13 cellular contexts compared by ENCODE assay signal in the genomic region with DNA sequence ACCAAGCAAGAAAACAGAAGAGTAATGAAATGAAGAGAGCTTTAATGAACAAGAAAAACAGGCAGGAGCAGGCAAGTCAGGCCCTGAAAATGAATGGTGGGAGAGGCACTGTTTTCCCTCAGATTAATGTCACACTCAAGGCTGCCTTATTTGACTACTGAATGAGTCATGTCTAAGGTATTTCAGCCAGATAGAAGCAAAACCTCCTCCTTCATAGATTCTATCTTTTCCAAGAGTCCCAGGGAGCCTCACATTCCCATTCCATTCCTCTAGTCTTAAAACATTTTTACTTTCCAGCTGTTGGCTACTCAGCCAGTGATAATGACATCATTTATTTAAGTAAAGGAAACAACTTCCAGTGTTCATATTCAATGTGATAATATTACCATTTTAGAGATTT.
DNase-seq lines count a peak whose midpoint lies in the region; ATAC-seq, FAIRE-seq and TF ChIP-seq lines count a peak whose summit lies in the region.
"Had no signal": no experiment of that assay in that cellular context is flagged by ENCODE, and none has a peak within 500 bp of the region (broad histone marks: within the 10 kb centered on the region; RNA-seq: fewer than 3 reads in every experiment).

No MANE protein-coding gene starts in this region.

- H3K4me1 ChIP-seq in SJCRH30, result peaks cover 37% of the 10 kb centered on the region
- peaks cover 18% of the 10 kb centered on the region for H3K4me1 ChIP-seq in foreskin keratinocyte

- no peak for TF ChIP-seq POLR2A in H54 (IDR thresholded peaks at IDR 0.05; ENCODE audit: low read depth, low read length)

- ATAC-seq in foreskin keratinocyte (peak; percentile 85), HG03175 (IDR thresholded peaks at IDR 0.05; ENCODE audit: unreplicated experiment) (no peak), HG03442 (IDR thresholded peaks at IDR 0.05; ENCODE audit: unreplicated experiment) (no peak)
- no peak for ATAC-seq in activated T-helper 17 cell treated with anti-CD3 and anti-CD28 coated beads, Interleukin-2, amount 50 U/mL, for 72 hours (replicated peaks)
- ATAC-seq: activated CD8-positive, alpha-beta T cell treated with anti-CD3 and anti-CD28 coated beads for 36 hours had no signal

- H3K4me3 ChIP-seq in SJCRH30, result no peak overlapping the region
- H3K4me3 ChIP-seq: ovary had no signal

- no peaks in the 10 kb centered on the region for H3K36me3 ChIP-seq in SJCRH30
- H3K36me3 ChIP-seq: ovary had no signal

- H3K27ac ChIP-seq in SJCRH30 (peak overlapping the region; percentile 61), foreskin keratinocyte (peak overlapping the region; percentile 45)
- H3K27ac ChIP-seq: ovary had no signal

- peak; percentile 40 for DNase-seq in H54 (ENCODE audit: insufficient read length, low spot score)
- peak; percentile 70 to 91 for DNase-seq in SJCRH30
- DNase-seq in foreskin keratinocyte, result peak; percentile 90 to 93
- peak; percentile 92 for DNase-seq in renal cortical epithelial cell (ENCODE audit: low read depth)
- DNase-seq in D721Med (ENCODE audit: insufficient read length, low spot score), result no peak
- DNase-seq: activated CD8-positive, alpha-beta T cell treated with anti-CD3 and anti-CD28 coated beads for 36 hours; effector memory CD4-positive, alpha-beta T cell; NCI-H526; ovary had no signal

- TF ChIP-seq CTCF in foreskin keratinocyte (conservative IDR thresholded peaks at IDR 0.05) (no peak), D721Med (IDR thresholded peaks at IDR 0.05; ENCODE audit: insufficient read depth, missing control alignments) (no peak)

- H3K9me3 Mint-ChIP-seq in activated T-helper 17 cell treated with anti-CD3 and anti-CD28 coated beads, Interleukin-2, amount 50 U/mL, for 72 hours, result no peaks in the 10 kb centered on the region
- H3K9me3 Mint-ChIP-seq: activated CD8-positive, alpha-beta T cell treated with anti-CD3 and anti-CD28 coated beads for 36 hours; stimulated activated naive CD8-positive, alpha-beta T cell treated with anti-CD3 and anti-CD28 coated beads, Interleukin-15, Interleukin-2, amounts not matched to agents 100 ng/mL and 50 ng/mL, for 24 hours had no signal

- no peak overlapping the region for H3K4me3 Mint-ChIP-seq in activated T-helper 17 cell treated with anti-CD3 and anti-CD28 coated beads, Interleukin-2, amount 50 U/mL, for 72 hours
- H3K4me3 Mint-ChIP-seq: activated CD8-positive, alpha-beta T cell treated with anti-CD3 and anti-CD28 coated beads for 36 hours; stimulated activated naive CD8-positive, alpha-beta T cell treated with anti-CD3 and anti-CD28 coated beads, Interleukin-15, Interleukin-2, amounts not matched to agents 100 ng/mL and 50 ng/mL, for 24 hours had no signal

- no peaks in the 10 kb centered on the region for H3K27me3 Mint-ChIP-seq in activated T-helper 17 cell treated with anti-CD3 and anti-CD28 coated beads, Interleukin-2, amount 50 U/mL, for 72 hours
- H3K27me3 Mint-ChIP-seq: activated CD8-positive, alpha-beta T cell treated with anti-CD3 and anti-CD28 coated beads for 36 hours; stimulated activated naive CD8-positive, alpha-beta T cell treated with anti-CD3 and anti-CD28 coated beads, Interleukin-15, Interleukin-2, amounts not matched to agents 100 ng/mL and 50 ng/mL, for 24 hours had no signal

- H3K9me3 ChIP-seq in SJCRH30 (replicated peaks), result no peaks in the 10 kb centered on the region
- H3K9me3 ChIP-seq: ovary had no signal

- no peaks in the 10 kb centered on the region for H3K27me3 ChIP-seq in SJCRH30
- no peaks in the 10 kb centered on the region for H3K27me3 ChIP-seq in foreskin keratinocyte
- H3K27me3 ChIP-seq: ovary had no signal

- H3K36me3 Mint-ChIP-seq in activated T-helper 17 cell treated with anti-CD3 and anti-CD28 coated beads, Interleukin-2, amount 50 U/mL, for 72 hours (ENCODE audit: low read depth), result no peaks in the 10 kb centered on the region

- H3K27ac Mint-ChIP-seq in activated T-helper 17 cell treated with anti-CD3 and anti-CD28 coated beads, Interleukin-2, amount 50 U/mL, for 72 hours, result no peak overlapping the region
- H3K27ac Mint-ChIP-seq: activated CD8-positive, alpha-beta T cell treated with anti-CD3 and anti-CD28 coated beads for 36 hours; stimulated activated naive CD8-positive, alpha-beta T cell treated with anti-CD3 and anti-CD28 coated beads, Interleukin-15, Interleukin-2, amounts not matched to agents 100 ng/mL and 50 ng/mL, for 24 hours had no signal

- H3K4me1 Mint-ChIP-seq in activated T-helper 17 cell treated with anti-CD3 and anti-CD28 coated beads, Interleukin-2, amount 50 U/mL, for 72 hours, result no peaks in the 10 kb centered on the region

- FAIRE-seq in H54 (lab: Jason Lieb, UNC) (peak; percentile 95), D721Med (lab: Jason Lieb, UNC) (no peak)
